Comparison of ENCODE assay signal across 1 cellular context in the genomic region with DNA sequence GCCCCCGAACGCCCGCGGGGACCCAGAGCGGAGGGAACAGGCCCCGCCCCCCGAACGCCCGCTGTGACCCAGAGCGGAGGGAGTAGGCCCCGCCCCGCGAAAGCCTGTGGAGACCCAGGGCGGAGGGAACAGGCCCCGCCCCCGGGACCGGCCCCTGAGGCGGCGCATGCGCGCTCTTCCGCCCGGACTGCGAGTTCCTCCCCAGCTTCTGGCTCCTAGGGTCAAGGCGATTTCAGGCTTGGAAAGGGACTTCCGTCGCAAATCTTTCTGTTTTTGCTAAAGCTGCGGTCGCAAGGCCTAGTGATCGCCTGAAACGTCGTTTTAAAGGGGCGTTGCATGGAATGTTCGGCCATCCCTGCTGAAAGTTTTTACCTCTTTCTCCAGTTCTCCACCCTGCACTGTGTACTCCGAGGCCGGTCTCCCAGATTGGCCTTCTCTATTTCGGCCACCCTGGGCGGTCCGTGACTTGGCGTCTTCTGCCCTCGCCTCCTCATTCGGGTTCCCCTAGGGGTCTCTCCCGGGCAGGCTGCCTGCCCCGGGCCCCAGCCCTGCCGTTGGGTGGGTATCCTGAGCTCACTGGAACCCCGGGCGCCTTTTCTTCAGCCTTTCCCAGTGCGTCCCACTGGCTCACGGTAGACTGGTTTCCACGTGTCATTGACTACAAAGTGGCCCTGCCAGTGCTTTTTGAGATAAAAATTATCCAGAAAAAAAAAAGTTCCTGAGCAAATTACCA.
TF ChIP-seq lines count a peak whose summit lies in the region.

No MANE protein-coding gene starts in this region.

TF ChIP-seq in HEK293, 187 proteins besides CTCF, POLR2A, EP300 and RAD21 (continued from another document and continues in another):
- TF ChIP-seq, protein P1, sequence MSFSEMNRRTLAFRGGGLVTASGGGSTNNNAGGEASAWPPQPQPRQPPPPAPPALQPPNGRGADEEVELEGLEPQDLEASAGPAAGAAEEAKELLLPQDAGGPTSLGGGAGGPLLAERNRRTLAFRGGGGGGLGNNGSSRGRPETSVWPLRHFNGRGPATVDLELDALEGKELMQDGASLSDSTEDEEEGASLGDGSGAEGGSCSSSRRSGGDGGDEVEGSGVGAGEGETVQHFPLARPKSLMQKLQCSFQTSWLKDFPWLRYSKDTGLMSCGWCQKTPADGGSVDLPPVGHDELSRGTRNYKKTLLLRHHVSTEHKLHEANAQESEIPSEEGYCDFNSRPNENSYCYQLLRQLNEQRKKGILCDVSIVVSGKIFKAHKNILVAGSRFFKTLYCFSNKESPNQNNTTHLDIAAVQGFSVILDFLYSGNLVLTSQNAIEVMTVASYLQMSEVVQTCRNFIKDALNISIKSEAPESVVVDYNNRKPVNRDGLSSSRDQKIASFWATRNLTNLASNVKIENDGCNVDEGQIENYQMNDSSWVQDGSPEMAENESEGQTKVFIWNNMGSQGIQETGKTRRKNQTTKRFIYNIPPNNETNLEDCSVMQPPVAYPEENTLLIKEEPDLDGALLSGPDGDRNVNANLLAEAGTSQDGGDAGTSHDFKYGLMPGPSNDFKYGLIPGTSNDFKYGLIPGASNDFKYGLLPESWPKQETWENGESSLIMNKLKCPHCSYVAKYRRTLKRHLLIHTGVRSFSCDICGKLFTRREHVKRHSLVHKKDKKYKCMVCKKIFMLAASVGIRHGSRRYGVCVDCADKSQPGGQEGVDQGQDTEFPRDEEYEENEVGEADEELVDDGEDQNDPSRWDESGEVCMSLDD (tag by site-specific recombination; IDR thresholded peaks at IDR 0.05), result no peak
- TF ChIP-seq, protein P2, sequence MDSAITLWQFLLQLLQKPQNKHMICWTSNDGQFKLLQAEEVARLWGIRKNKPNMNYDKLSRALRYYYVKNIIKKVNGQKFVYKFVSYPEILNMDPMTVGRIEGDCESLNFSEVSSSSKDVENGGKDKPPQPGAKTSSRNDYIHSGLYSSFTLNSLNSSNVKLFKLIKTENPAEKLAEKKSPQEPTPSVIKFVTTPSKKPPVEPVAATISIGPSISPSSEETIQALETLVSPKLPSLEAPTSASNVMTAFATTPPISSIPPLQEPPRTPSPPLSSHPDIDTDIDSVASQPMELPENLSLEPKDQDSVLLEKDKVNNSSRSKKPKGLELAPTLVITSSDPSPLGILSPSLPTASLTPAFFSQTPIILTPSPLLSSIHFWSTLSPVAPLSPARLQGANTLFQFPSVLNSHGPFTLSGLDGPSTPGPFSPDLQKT (IDR thresholded peaks at IDR 0.05; ENCODE audit: borderline replicate concordance, low read depth, low read length), result no peak
- TF ChIP-seq ZBTB20 (tag by site-specific recombination; IDR thresholded peaks at IDR 0.05) (peak; percentile 91), ZNF530 (tag by site-specific recombination; IDR thresholded peaks at IDR 0.05; ENCODE audit: low read depth) (no peak), WT1 (tag by site-specific recombination; IDR thresholded peaks at IDR 0.05) (no peak), ZNF792 (tag by site-specific recombination; IDR thresholded peaks at IDR 0.05) (no peak), ZBTB48 (tag by site-specific recombination; IDR thresholded peaks at IDR 0.05) (peak; percentile 76), MZF1 (tag by site-specific recombination; IDR thresholded peaks at IDR 0.05; ENCODE audit: borderline replicate concordance) (no peak), ZNF660 (tag by site-specific recombination; IDR thresholded peaks at IDR 0.05) (no peak), ZIC2 (tag by site-specific recombination; IDR thresholded peaks at IDR 0.05) (no peak), ZNF501 (tag by site-specific recombination; IDR thresholded peaks at IDR 0.05) (peak; percentile 57; the same call in 1 of the 2 replicates), TRIM28 (IDR thresholded peaks at IDR 0.05; ENCODE audit: borderline replicate concordance, low read length) (no peak), ZNF214 (tag by site-specific recombination; IDR thresholded peaks at IDR 0.05; ENCODE audit: borderline replicate concordance) (no peak), ZNF768 (tag by site-specific recombination; IDR thresholded peaks at IDR 0.05) (no peak), TCF7L2 (IDR thresholded peaks at IDR 0.05; ENCODE audit: borderline replicate concordance, low read depth, low read length) (no peak), ZNF19 (tag by site-specific recombination; IDR thresholded peaks at IDR 0.05; ENCODE audit: low read depth) (no peak), ZNF830 (tag by site-specific recombination; IDR thresholded peaks at IDR 0.05; ENCODE audit: low read depth) (no peak), ZNF701 (tag by site-specific recombination; IDR thresholded peaks at IDR 0.05) (no peak), ZNF747 (tag by site-specific recombination; IDR thresholded peaks at IDR 0.05) (no peak), ZNF223 (tag by site-specific recombination; IDR thresholded peaks at IDR 0.05) (no peak), ZNF248 (tag by site-specific recombination; IDR thresholded peaks at IDR 0.05) (no peak), ZBTB8A (tag by site-specific recombination; IDR thresholded peaks at IDR 0.05) (peak; percentile 9; the same call in 1 of the 2 replicates), ZNF548 (tag by site-specific recombination; IDR thresholded peaks at IDR 0.05) (no peak), ZNF24 (tag by site-specific recombination; IDR thresholded peaks at IDR 0.05) (no peak), ZNF664 (tag by site-specific recombination; IDR thresholded peaks at IDR 0.05) (no peak), ZNF600 (tag by site-specific recombination; IDR thresholded peaks at IDR 0.05) (peak; percentile 56), RBAK (tag by site-specific recombination; IDR thresholded peaks at IDR 0.05) (no peak), PRDM1 (tag by site-specific recombination; IDR thresholded peaks at IDR 0.05) (no peak), ZNF239 (tag by site-specific recombination; IDR thresholded peaks at IDR 0.05) (no peak), ZNF221 (tag by site-specific recombination; IDR thresholded peaks at IDR 0.05; ENCODE audit: borderline replicate concordance) (no peak), ZNF274 (IDR thresholded peaks at IDR 0.05; ENCODE audit: low read length) (no peak), ZNF274 (tag by site-specific recombination; IDR thresholded peaks at IDR 0.05; ENCODE audit: borderline replicate concordance) (no peak), ZNF571 (tag by site-specific recombination; IDR thresholded peaks at IDR 0.05) (no peak), ZSCAN23 (tag by site-specific recombination; IDR thresholded peaks at IDR 0.05) (no peak), ZNF433 (tag by site-specific recombination; IDR thresholded peaks at IDR 0.05; ENCODE audit: low read depth) (no peak), ZNF529 (tag by site-specific recombination; IDR thresholded peaks at IDR 0.05; ENCODE audit: insufficient replicate concordance) (no peak), REPIN1 (tag by site-specific recombination; IDR thresholded peaks at IDR 0.05; ENCODE audit: low read depth) (no peak), ZNF133 (tag by site-specific recombination; IDR thresholded peaks at IDR 0.05) (no peak), ZNF48 (tag by site-specific recombination; IDR thresholded peaks at IDR 0.05) (no peak)
- TF ChIP-seq, protein P3, sequence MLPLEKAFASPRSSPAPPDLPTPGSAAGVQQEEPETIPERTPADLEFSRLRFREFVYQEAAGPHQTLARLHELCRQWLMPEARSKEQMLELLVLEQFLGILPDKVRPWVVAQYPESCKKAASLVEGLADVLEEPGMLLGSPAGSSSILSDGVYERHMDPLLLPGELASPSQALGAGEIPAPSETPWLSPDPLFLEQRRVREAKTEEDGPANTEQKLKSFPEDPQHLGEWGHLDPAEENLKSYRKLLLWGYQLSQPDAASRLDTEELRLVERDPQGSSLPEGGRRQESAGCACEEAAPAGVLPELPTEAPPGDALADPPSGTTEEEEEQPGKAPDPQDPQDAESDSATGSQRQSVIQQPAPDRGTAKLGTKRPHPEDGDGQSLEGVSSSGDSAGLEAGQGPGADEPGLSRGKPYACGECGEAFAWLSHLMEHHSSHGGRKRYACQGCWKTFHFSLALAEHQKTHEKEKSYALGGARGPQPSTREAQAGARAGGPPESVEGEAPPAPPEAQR (tag by site-specific recombination; IDR thresholded peaks at IDR 0.05), result no peak
- TF ChIP-seq, protein P4, sequence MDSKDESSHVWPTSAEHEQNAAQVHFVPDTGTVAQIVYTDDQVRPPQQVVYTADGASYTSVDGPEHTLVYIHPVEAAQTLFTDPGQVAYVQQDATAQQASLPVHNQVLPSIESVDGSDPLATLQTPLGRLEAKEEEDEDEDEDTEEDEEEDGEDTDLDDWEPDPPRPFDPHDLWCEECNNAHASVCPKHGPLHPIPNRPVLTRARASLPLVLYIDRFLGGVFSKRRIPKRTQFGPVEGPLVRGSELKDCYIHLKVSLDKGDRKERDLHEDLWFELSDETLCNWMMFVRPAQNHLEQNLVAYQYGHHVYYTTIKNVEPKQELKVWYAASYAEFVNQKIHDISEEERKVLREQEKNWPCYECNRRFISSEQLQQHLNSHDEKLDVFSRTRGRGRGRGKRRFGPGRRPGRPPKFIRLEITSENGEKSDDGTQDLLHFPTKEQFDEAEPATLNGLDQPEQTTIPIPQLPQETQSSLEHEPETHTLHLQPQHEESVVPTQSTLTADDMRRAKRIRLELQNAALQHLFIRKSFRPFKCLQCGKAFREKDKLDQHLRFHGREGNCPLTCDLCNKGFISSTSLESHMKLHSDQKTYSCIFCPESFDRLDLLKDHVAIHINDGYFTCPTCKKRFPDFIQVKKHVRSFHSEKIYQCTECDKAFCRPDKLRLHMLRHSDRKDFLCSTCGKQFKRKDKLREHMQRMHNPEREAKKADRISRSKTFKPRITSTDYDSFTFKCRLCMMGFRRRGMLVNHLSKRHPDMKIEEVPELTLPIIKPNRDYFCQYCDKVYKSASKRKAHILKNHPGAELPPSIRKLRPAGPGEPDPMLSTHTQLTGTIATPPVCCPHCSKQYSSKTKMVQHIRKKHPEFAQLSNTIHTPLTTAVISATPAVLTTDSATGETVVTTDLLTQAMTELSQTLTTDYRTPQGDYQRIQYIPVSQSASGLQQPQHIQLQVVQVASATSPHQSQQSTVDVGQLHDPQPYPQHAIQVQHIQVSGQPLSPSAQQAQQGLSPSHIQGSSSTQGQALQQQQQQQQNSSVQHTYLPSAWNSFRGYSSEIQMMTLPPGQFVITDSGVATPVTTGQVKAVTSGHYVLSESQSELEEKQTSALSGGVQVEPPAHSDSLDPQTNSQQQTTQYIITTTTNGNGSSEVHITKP (tag by site-specific recombination; IDR thresholded peaks at IDR 0.05), result peak; percentile 71
- TF ChIP-seq, protein P5, sequence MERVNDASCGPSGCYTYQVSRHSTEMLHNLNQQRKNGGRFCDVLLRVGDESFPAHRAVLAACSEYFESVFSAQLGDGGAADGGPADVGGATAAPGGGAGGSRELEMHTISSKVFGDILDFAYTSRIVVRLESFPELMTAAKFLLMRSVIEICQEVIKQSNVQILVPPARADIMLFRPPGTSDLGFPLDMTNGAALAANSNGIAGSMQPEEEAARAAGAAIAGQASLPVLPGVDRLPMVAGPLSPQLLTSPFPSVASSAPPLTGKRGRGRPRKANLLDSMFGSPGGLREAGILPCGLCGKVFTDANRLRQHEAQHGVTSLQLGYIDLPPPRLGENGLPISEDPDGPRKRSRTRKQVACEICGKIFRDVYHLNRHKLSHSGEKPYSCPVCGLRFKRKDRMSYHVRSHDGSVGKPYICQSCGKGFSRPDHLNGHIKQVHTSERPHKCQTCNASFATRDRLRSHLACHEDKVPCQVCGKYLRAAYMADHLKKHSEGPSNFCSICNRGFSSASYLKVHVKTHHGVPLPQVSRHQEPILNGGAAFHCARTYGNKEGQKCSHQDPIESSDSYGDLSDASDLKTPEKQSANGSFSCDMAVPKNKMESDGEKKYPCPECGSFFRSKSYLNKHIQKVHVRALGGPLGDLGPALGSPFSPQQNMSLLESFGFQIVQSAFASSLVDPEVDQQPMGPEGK (tag by site-specific recombination; IDR thresholded peaks at IDR 0.05), result no peak
- TF ChIP-seq, protein P6, sequence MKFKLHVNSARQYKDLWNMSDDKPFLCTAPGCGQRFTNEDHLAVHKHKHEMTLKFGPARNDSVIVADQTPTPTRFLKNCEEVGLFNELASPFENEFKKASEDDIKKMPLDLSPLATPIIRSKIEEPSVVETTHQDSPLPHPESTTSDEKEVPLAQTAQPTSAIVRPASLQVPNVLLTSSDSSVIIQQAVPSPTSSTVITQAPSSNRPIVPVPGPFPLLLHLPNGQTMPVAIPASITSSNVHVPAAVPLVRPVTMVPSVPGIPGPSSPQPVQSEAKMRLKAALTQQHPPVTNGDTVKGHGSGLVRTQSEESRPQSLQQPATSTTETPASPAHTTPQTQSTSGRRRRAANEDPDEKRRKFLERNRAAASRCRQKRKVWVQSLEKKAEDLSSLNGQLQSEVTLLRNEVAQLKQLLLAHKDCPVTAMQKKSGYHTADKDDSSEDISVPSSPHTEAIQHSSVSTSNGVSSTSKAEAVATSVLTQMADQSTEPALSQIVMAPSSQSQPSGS (tag by site-specific recombination; IDR thresholded peaks at IDR 0.05; ENCODE audit: low read depth), result no peak
- TF ChIP-seq, protein P7, sequence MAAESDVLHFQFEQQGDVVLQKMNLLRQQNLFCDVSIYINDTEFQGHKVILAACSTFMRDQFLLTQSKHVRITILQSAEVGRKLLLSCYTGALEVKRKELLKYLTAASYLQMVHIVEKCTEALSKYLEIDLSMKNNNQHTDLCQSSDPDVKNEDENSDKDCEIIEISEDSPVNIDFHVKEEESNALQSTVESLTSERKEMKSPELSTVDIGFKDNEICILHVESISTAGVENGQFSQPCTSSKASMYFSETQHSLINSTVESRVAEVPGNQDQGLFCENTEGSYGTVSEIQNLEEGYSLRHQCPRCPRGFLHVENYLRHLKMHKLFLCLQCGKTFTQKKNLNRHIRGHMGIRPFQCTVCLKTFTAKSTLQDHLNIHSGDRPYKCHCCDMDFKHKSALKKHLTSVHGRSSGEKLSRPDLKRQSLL (tag by site-specific recombination; IDR thresholded peaks at IDR 0.05), result no peak
- TF ChIP-seq, protein P8, sequence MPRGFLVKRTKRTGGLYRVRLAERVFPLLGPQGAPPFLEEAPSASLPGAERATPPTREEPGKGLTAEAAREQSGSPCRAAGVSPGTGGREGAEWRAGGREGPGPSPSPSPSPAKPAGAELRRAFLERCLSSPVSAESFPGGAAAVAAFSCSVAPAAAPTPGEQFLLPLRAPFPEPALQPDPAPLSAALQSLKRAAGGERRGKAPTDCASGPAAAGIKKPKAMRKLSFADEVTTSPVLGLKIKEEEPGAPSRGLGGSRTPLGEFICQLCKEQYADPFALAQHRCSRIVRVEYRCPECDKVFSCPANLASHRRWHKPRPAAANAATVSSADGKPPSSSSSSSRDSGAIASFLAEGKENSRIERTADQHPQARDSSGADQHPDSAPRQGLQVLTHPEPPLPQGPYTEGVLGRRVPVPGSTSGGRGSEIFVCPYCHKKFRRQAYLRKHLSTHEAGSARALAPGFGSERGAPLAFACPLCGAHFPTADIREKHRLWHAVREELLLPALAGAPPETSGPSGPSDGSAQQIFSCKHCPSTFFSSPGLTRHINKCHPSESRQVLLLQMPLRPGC (tag by site-specific recombination; IDR thresholded peaks at IDR 0.05), result no peak
- TF ChIP-seq, protein P9, sequence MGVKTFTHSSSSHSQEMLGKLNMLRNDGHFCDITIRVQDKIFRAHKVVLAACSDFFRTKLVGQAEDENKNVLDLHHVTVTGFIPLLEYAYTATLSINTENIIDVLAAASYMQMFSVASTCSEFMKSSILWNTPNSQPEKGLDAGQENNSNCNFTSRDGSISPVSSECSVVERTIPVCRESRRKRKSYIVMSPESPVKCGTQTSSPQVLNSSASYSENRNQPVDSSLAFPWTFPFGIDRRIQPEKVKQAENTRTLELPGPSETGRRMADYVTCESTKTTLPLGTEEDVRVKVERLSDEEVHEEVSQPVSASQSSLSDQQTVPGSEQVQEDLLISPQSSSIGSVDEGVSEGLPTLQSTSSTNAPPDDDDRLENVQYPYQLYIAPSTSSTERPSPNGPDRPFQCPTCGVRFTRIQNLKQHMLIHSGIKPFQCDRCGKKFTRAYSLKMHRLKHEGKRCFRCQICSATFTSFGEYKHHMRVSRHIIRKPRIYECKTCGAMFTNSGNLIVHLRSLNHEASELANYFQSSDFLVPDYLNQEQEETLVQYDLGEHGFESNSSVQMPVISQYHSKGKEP (tag by site-specific recombination; IDR thresholded peaks at IDR 0.05), result no peak
